In the genomic region with DNA sequence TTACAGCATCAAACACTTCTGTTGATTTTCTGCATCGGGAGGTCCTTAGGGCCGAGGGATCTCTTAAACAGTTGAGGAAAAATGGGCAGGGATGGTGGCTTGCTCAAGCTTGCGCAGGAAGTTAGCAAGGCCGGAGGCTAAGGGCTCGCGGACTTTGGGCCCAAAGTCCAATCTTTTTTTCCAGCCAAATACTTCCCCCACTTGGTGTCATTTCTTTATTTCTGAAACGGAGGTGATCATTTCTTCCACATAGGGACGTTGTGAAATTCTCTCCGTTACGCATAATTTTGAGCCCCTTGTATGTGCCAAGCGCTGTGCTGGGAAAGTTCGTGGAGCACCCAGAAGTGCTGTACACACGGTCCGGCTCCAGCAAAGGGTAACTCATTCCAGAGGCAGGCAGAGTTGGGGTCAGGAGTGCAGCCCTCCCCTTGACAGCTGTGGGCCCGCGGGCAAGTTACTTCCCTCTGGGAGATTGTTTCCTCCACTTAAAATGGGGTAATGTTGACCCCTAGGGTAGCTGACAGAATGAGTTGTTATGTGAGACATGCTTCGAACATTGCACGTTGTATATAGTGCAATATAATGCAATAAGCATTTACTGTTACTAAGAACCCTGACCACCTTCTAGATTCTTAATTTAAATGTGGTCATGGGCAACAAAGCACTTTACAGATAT, we compare ENCODE assay signal across 9 cellular contexts. TPM values are rescaled to one million over a fixed set of nuclear protein-coding genes. Genes with fewer than 3 reads are reported as not detected.
DNase-seq lines count a peak whose midpoint lies in the region; ATAC-seq lines count a peak whose summit lies in the region.
"Had no signal": no experiment of that assay in that cellular context is flagged by ENCODE, and none has a peak within 500 bp of the region (broad histone marks: within the 10 kb centered on the region; RNA-seq: fewer than 3 reads in every experiment).

No MANE protein-coding gene starts in this region.

- CTCF ChIA-PET in activated CD4-positive, alpha-beta memory T cell treated with anti-CD3 and anti-CD28 coated beads, Interleukin-2, amount 10 ng/mL, durations not matched to agents 7 days and 5 days (lab: Charles Lee): interaction anchor here (1.1 to 5.2 kb wide), 7 partner anchors 9 to 104 kb away, joined by 4 to 45 read pairs (median 10); partner anchors contain the start of genes ATF4, RPS19BP1 and TAB1

- ATAC-seq in activated T-cell treated with anti-CD3 and anti-CD28 coated beads, Interleukin-2, amount 50 U/mL, for 72 hours (replicated peaks in 1 of 2): no peak
- no peak for ATAC-seq in HG03159 (IDR thresholded peaks at IDR 0.05; ENCODE audit: unreplicated experiment)

- no peak for DNase-seq in activated T-cell treated with anti-CD3 and anti-CD28 coated beads, Interleukin-2, amount 50 U/mL, for 72 hours
- DNase-seq in activated T-cell treated with anti-CD3 and anti-CD28 coated beads, Interleukin-2, amount 50 U/mL, for 1 hour: no peak
- DNase-seq in activated CD4-positive, alpha-beta memory T cell treated with anti-CD3 and anti-CD28 coated beads, Interleukin-2, amount 10 ng/mL, durations not matched to agents 7 days and 5 days: no peak
- no peak for DNase-seq in 8988T
- no peak for DNase-seq in glomerular visceral epithelial cell (ENCODE audit: extremely low spot score)

- H3K36me3 ChIP-seq in iPS-18a (ENCODE audit: control insufficient read depth, low read depth, low read length) (peaks cover 34% of the 10 kb centered on the region), subcutaneous abdominal adipose tissue (ENCODE audit: control insufficient read depth in 5 of 5, insufficient read depth in 5 of 5, low read length in 5 of 5) (peaks cover 3 to 40% (median 31%) of the 10 kb centered on the region in 5 donors)

- H3K27ac Mint-ChIP-seq in activated T-cell treated with anti-CD3 and anti-CD28 coated beads, Interleukin-2, amount 50 U/mL, for 72 hours: peak overlapping the region; percentile 94
- peak overlapping the region; percentile 67 for H3K27ac Mint-ChIP-seq in activated CD4-positive, alpha-beta memory T cell treated with anti-CD3 and anti-CD28 coated beads, Interleukin-2, amount 10 ng/mL, durations not matched to agents 7 days and 5 days

- no peaks in the 10 kb centered on the region for H3K9me3 ChIP-seq in iPS-18a (ENCODE audit: control insufficient read depth, low read depth, low read length)
- no peaks in the 10 kb centered on the region for H3K9me3 ChIP-seq in subcutaneous abdominal adipose tissue (ENCODE audit: control insufficient read depth in 5 of 5, low read length in 5 of 5)

- no peaks in the 10 kb centered on the region for H3K9me3 Mint-ChIP-seq in activated T-cell treated with anti-CD3 and anti-CD28 coated beads, Interleukin-2, amount 50 U/mL, for 72 hours
- H3K9me3 Mint-ChIP-seq in activated CD4-positive, alpha-beta memory T cell treated with anti-CD3 and anti-CD28 coated beads, Interleukin-2, amount 10 ng/mL, durations not matched to agents 7 days and 5 days: no peaks in the 10 kb centered on the region

- H3K4me1 Mint-ChIP-seq in activated T-cell treated with anti-CD3 and anti-CD28 coated beads, Interleukin-2, amount 50 U/mL, for 72 hours (ENCODE audit: low read depth): peaks cover 35% of the 10 kb centered on the region
- peaks cover 41% of the 10 kb centered on the region for H3K4me1 Mint-ChIP-seq in activated CD4-positive, alpha-beta memory T cell treated with anti-CD3 and anti-CD28 coated beads, Interleukin-2, amount 10 ng/mL, durations not matched to agents 7 days and 5 days

- H3K9ac ChIP-seq in iPS-18a (ENCODE audit: low read length): peak overlapping the region; percentile 69
- H3K9ac ChIP-seq in subcutaneous abdominal adipose tissue (ENCODE audit: low read length in 5 of 5): peak overlapping the region; percentile 57 to 83 (median 73)

- H3K4me3 ChIP-seq in iPS-18a (ENCODE audit: low read length) (peak overlapping the region; percentile 82), subcutaneous abdominal adipose tissue (ENCODE audit: low read depth in 1 of 5, low read length in 5 of 5) (peak overlapping the region; percentile 70 to 89 (median 82))

- H3K4me3 Mint-ChIP-seq in activated T-cell treated with anti-CD3 and anti-CD28 coated beads, Interleukin-2, amount 50 U/mL, for 72 hours: peak overlapping the region; percentile 86 to 92
- H3K4me3 Mint-ChIP-seq in activated CD4-positive, alpha-beta memory T cell treated with anti-CD3 and anti-CD28 coated beads, Interleukin-2, amount 10 ng/mL, durations not matched to agents 7 days and 5 days: peak overlapping the region; percentile 91

- no peaks in the 10 kb centered on the region for H3K27me3 Mint-ChIP-seq in activated T-cell treated with anti-CD3 and anti-CD28 coated beads, Interleukin-2, amount 50 U/mL, for 72 hours (ENCODE audit: low read depth)
- peaks cover 10% of the 10 kb centered on the region for H3K27me3 Mint-ChIP-seq in activated CD4-positive, alpha-beta memory T cell treated with anti-CD3 and anti-CD28 coated beads, Interleukin-2, amount 10 ng/mL, durations not matched to agents 7 days and 5 days

- H3K4me1 ChIP-seq in iPS-18a (ENCODE audit: control insufficient read depth, low read depth, low read length) (no peaks in the 10 kb centered on the region), subcutaneous abdominal adipose tissue (ENCODE audit: control insufficient read depth in 5 of 5, insufficient read depth in 5 of 5, low read length in 5 of 5) (peaks cover 21 to 70% (median 63%) of the 10 kb centered on the region in 5 donors)

- H3K27me3 ChIP-seq in iPS-18a (ENCODE audit: control insufficient read depth, insufficient read depth, low read length): peaks cover 86% of the 10 kb centered on the region
- no peaks in the 10 kb centered on the region for H3K27me3 ChIP-seq in subcutaneous abdominal adipose tissue (ENCODE audit: control insufficient read depth in 5 of 5, insufficient read depth in 4 of 5, low read length in 5 of 5)

- H3K36me3 Mint-ChIP-seq in activated T-cell treated with anti-CD3 and anti-CD28 coated beads, Interleukin-2, amount 50 U/mL, for 72 hours (ENCODE audit: insufficient read depth in 2 of 2): peaks cover 13 to 22% of the 10 kb centered on the region in 2 donors
- peaks cover 36% of the 10 kb centered on the region for H3K36me3 Mint-ChIP-seq in activated CD4-positive, alpha-beta memory T cell treated with anti-CD3 and anti-CD28 coated beads, Interleukin-2, amount 10 ng/mL, durations not matched to agents 7 days and 5 days (ENCODE audit: low read depth)

- POLR2A ChIA-PET in activated CD4-positive, alpha-beta memory T cell treated with anti-CD3 and anti-CD28 coated beads, Interleukin-2, amount 10 ng/mL, durations not matched to agents 7 days and 5 days (lab: Charles Lee): interaction anchor here (1.2 to 8.4 kb wide), 8 partner anchors 9 to 541 kb away, joined by 3 to 124 read pairs (median 10); partner anchors contain the start of gene ATF4

- H3K27ac ChIP-seq in iPS-18a (ENCODE audit: low read length) (no peak overlapping the region), subcutaneous abdominal adipose tissue (ENCODE audit: low read depth, low read length) (peak overlapping the region; percentile 91)

RNA-seq across cellular contexts. Expression of gene MIEF1, which starts 0.8 kb away (rescaled TPM):
- 10 to 100 TPM; 49.5 to 58.3 TPM for total RNA-seq in activated T-cell treated with anti-CD3 and anti-CD28 coated beads, Interleukin-2, amount 50 U/mL, for 72 hours
- total RNA-seq in activated CD4-positive, alpha-beta memory T cell treated with anti-CD3 and anti-CD28 coated beads, Interleukin-2, amount 10 ng/mL, durations not matched to agents 7 days and 5 days: 10 to 100 TPM; 32.4 to 32.6 TPM

RNA-seq across cellular contexts. Expression of gene ATF4, which starts 17.4 kb away (rescaled TPM):
- total RNA-seq in activated T-cell treated with anti-CD3 and anti-CD28 coated beads, Interleukin-2, amount 50 U/mL, for 72 hours: 100 to 1,000 TPM; 779 to 836 TPM
- 100 to 1,000 TPM; 456 to 460 TPM for total RNA-seq in activated CD4-positive, alpha-beta memory T cell treated with anti-CD3 and anti-CD28 coated beads, Interleukin-2, amount 10 ng/mL, durations not matched to agents 7 days and 5 days

RNA-seq across cellular contexts. Expression of gene RPS19BP1, which starts 29.6 kb away (rescaled TPM):
- 10 to 100 TPM; 78.3 to 82.0 TPM for total RNA-seq in activated T-cell treated with anti-CD3 and anti-CD28 coated beads, Interleukin-2, amount 50 U/mL, for 72 hours
- total RNA-seq in activated CD4-positive, alpha-beta memory T cell treated with anti-CD3 and anti-CD28 coated beads, Interleukin-2, amount 10 ng/mL, durations not matched to agents 7 days and 5 days: 10 to 100 TPM; 54.3 to 60.7 TPM

RNA-seq across cellular contexts. Expression of gene MGAT3, which starts 46.1 kb away (rescaled TPM):
- total RNA-seq in activated T-cell treated with anti-CD3 and anti-CD28 coated beads, Interleukin-2, amount 50 U/mL, for 72 hours: 1 to 10 TPM; 1.2 to 2.6 TPM
- total RNA-seq in activated CD4-positive, alpha-beta memory T cell treated with anti-CD3 and anti-CD28 coated beads, Interleukin-2, amount 10 ng/mL, durations not matched to agents 7 days and 5 days: under 1 TPM; 0.55 to 0.83 TPM
- total RNA-seq: dermis microvascular lymphatic vessel endothelial cell had no signal
